In genomic region chr5:17436766-17437221, GRCh38 we compare ENCODE assay signal across 8 cellular contexts.
DNase-seq lines count a peak whose midpoint lies in the region; ATAC-seq and TF ChIP-seq lines count a peak whose summit lies in the region.

No MANE protein-coding gene starts in this region.

- H3K79me2 ChIP-seq in ACC112 (ENCODE audit: control insufficient read depth, insufficient read depth, low read length, unreplicated experiment) (no peaks in the 10 kb centered on the region), fibroblast of lung (ENCODE audit: control insufficient read depth, insufficient read depth, low read length) (no peaks in the 10 kb centered on the region), mesendoderm (ENCODE audit: control insufficient read depth, insufficient read depth, low read length) (no peaks in the 10 kb centered on the region)

- H3K27ac ChIP-seq in ACC112 (ENCODE audit: low read depth, low read length) (no peak overlapping the region), fibroblast of lung (ENCODE audit: insufficient read depth, low read length) (peak overlapping the region; percentile 47), thoracic aorta (no peak overlapping the region), mesendoderm (ENCODE audit: low read depth, low read length) (no peak overlapping the region)

- H4K20me1 ChIP-seq in fibroblast of lung (ENCODE audit: control insufficient read depth, extremely low read depth, insufficient read depth, low read length): no peaks in the 10 kb centered on the region

- DNase-seq in GM20000 (ENCODE audit: low spot score): peak; percentile 32
- peak in 1 of 2 donors; percentile 17 for DNase-seq in fibroblast of lung (ENCODE audit: low read depth in 2 of 2)
- no peak for DNase-seq in thoracic aorta (ENCODE audit: low spot score)
- no peak for DNase-seq in mesendoderm
- DNase-seq in activated naive CD4-positive, alpha-beta T cell treated with Interleukin-2 at 50 U/mL for 16 hours: no peak
- DNase-seq in glomerular visceral epithelial cell (ENCODE audit: extremely low spot score): no peak

- H3K9ac ChIP-seq in fibroblast of lung (ENCODE audit: insufficient read depth, low read length) (no peak overlapping the region), mesendoderm (ENCODE audit: low read length) (no peak overlapping the region)

- H3K4me2 ChIP-seq in fibroblast of lung (ENCODE audit: extremely low read depth, insufficient read depth, low read length) (peak overlapping the region; percentile 88), mesendoderm (ENCODE audit: low read length) (no peak overlapping the region)

- ATAC-seq in HG03571 (IDR thresholded peaks at IDR 0.05; ENCODE audit: unreplicated experiment) (peak; percentile 79), thoracic aorta (ENCODE audit: insufficient number of reproducible peaks, low FRiP score, low read depth) (no peak)

- peak overlapping the region; percentile 53 for H3K4me3 ChIP-seq in ACC112 (ENCODE audit: low read depth, low read length)
- peak overlapping the region; percentile 11 to 37 (median 18) for H3K4me3 ChIP-seq in fibroblast of lung (replicated peaks in 1 of 4; ENCODE audit: control extremely low read depth in 1 of 4, insufficient read depth in 1 of 4, low read depth in 3 of 4, low read length in 4 of 4)
- peak overlapping the region; percentile 2 for H3K4me3 ChIP-seq in thoracic aorta
- H3K4me3 ChIP-seq in mesendoderm (ENCODE audit: low read length): no peak overlapping the region

- H3K56ac ChIP-seq in mesendoderm (ENCODE audit: low read length): no peak overlapping the region

- H3K23ac ChIP-seq in mesendoderm (ENCODE audit: low read length): no peak overlapping the region

- H3K9me3 ChIP-seq in fibroblast of lung (ENCODE audit: control insufficient read depth, insufficient read depth, low read depth, low read length): no peaks in the 10 kb centered on the region
- H3K9me3 ChIP-seq in thoracic aorta: no peaks in the 10 kb centered on the region

- WGBS in mesendoderm (ENCODE audit: extremely low coverage, insufficient coverage, low lambda C conversion rate): no CpG with 5 or more reads among the region's 4 CpGs

- H3K18ac ChIP-seq in mesendoderm (ENCODE audit: low read length): no peak overlapping the region

- H3K36me3 ChIP-seq in ACC112 (ENCODE audit: insufficient read depth, low read length): no peaks in the 10 kb centered on the region
- no peaks in the 10 kb centered on the region for H3K36me3 ChIP-seq in fibroblast of lung (ENCODE audit: control insufficient read depth, insufficient read depth, low read length)
- no peaks in the 10 kb centered on the region for H3K36me3 ChIP-seq in thoracic aorta
- H3K36me3 ChIP-seq in mesendoderm (ENCODE audit: control insufficient read depth, insufficient read depth, low read length): no peaks in the 10 kb centered on the region

- H2BK5ac ChIP-seq in mesendoderm (ENCODE audit: low read length): no peak overlapping the region

- H3K4ac ChIP-seq in mesendoderm (ENCODE audit: low read depth, low read length): no peak overlapping the region

- H3K27me3 ChIP-seq in ACC112 (ENCODE audit: insufficient read depth, low read length) (no peaks in the 10 kb centered on the region), fibroblast of lung (ENCODE audit: control insufficient read depth, insufficient read depth, low read length) (no peaks in the 10 kb centered on the region), thoracic aorta (replicated peaks; ENCODE audit: insufficient read depth) (no peaks in the 10 kb centered on the region), mesendoderm (ENCODE audit: insufficient read depth, low read length, poor library complexity) (no peaks in the 10 kb centered on the region)

- H4K8ac ChIP-seq in mesendoderm (ENCODE audit: low read depth, low read length): no peak overlapping the region

- TF ChIP-seq CTCF in GM20000 (IDR thresholded peaks at IDR 0.05; ENCODE audit: extremely low read depth, missing control alignments): no peak
- no peak for TF ChIP-seq CTCF in fibroblast of lung (conservative IDR thresholded peaks at IDR 0.05 in 1 of 2, IDR thresholded peaks at IDR 0.05 in 1 of 2; ENCODE audit: low read depth in 1 of 2, low read length in 2 of 2)
- TF ChIP-seq CTCF in thoracic aorta (IDR thresholded peaks at IDR 0.05): no peak

- H3K79me1 ChIP-seq in mesendoderm (ENCODE audit: low read length): no peaks in the 10 kb centered on the region

- H2AFZ ChIP-seq in ACC112 (ENCODE audit: low read length, unreplicated experiment) (peak overlapping the region; percentile 89), fibroblast of lung (ENCODE audit: low read length) (peak overlapping the region; percentile 85)

- H2AK5ac ChIP-seq in mesendoderm (ENCODE audit: low read length): no peak overlapping the region

- no peaks in the 10 kb centered on the region for H3K4me1 ChIP-seq in ACC112 (ENCODE audit: control insufficient read depth, insufficient read depth, low read length, unreplicated experiment)
- H3K4me1 ChIP-seq in fibroblast of lung (ENCODE audit: control insufficient read depth, extremely low read depth, insufficient read depth, low read length): peaks cover 2% of the 10 kb centered on the region
- no peaks in the 10 kb centered on the region for H3K4me1 ChIP-seq in thoracic aorta (ENCODE audit: control insufficient read depth in 1 of 2, low read depth in 2 of 2)
- H3K4me1 ChIP-seq in mesendoderm (ENCODE audit: control insufficient read depth, low read depth, low read length): no peaks in the 10 kb centered on the region

- no peak overlapping the region for H4K5ac ChIP-seq in mesendoderm (ENCODE audit: low read length)

- no peak overlapping the region for H2BK120ac ChIP-seq in mesendoderm (ENCODE audit: low read depth, low read length)

- H2BK15ac ChIP-seq in mesendoderm (replicated peaks; ENCODE audit: low read depth): no peak overlapping the region
